ENCODE assay signal across 1 cellular context in genomic region chr2:128347701-128348504, GRCh38.
TF ChIP-seq lines count a peak whose summit lies in the region.

No MANE protein-coding gene starts in this region.

TF ChIP-seq in H1, 55 proteins besides CTCF, POLR2A, EP300 and RAD21:
- TF ChIP-seq TEAD4 (IDR thresholded peaks at IDR 0.05; ENCODE audit: low read depth, low read length) (0 out of 2 replicates have a peak, but pooled peaks have one; percentile 16), EZH2 (IDR thresholded peaks at IDR 0.05; ENCODE audit: low read depth, low read length, severe bottlenecking) (no peak)
